1 cellular context compared by ENCODE assay signal in genomic region chr3:17891139-17891850, GRCh38.
TF ChIP-seq lines count a peak whose summit lies in the region.

No MANE protein-coding gene starts in this region.

TF ChIP-seq in WTC11, 78 proteins besides CTCF, POLR2A, EP300 and RAD21 (continued from another document):
- TF ChIP-seq AR (CRISPR knock-in tag; IDR thresholded peaks at IDR 0.05): no peak
- TF ChIP-seq, protein P1, sequence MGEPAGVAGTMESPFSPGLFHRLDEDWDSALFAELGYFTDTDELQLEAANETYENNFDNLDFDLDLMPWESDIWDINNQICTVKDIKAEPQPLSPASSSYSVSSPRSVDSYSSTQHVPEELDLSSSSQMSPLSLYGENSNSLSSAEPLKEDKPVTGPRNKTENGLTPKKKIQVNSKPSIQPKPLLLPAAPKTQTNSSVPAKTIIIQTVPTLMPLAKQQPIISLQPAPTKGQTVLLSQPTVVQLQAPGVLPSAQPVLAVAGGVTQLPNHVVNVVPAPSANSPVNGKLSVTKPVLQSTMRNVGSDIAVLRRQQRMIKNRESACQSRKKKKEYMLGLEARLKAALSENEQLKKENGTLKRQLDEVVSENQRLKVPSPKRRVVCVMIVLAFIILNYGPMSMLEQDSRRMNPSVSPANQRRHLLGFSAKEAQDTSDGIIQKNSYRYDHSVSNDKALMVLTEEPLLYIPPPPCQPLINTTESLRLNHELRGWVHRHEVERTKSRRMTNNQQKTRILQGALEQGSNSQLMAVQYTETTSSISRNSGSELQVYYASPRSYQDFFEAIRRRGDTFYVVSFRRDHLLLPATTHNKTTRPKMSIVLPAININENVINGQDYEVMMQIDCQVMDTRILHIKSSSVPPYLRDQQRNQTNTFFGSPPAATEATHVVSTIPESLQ (CRISPR knock-in tag; IDR thresholded peaks at IDR 0.05): no peak
